ENCODE assay signal across 8 cellular contexts in the genomic region with DNA sequence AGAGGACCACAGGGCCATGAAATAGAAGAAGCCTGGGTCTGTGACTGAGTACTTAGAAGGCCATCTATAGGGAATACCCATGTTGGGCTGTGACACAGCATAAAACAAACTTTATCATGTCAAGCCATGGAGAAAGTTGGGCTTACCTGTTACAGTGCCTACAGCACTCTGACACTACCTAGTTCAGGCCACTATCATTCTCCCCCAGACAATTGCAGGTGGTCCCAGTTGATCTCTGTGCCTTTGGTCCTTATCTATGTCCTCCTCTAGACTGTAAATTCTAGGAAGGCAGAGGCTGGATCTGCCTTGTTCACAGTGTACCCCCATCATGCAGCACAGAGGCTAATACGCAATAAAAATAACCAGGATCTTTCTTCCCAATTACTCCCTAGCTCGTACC.
"Had no signal": no experiment of that assay in that cellular context is flagged by ENCODE, and none has a peak within 500 bp of the region (broad histone marks: within the 10 kb centered on the region; RNA-seq: fewer than 3 reads in every experiment).

No MANE protein-coding gene starts in this region.

- ATAC-seq: GM12878 had no signal

- FAIRE-seq: G401.6, GM12878, GM12891, GM12892, GM18507, GM19239 had no signal

- H3K4me3 ChIP-seq: GM12878 had no signal

- DNase-seq: GDM1, GF-D8 had no signal
